In genomic region chr3:155753038-155753647, GRCh38 we compare ENCODE assay signal across 8 cellular contexts.
A peak's percentile ranks its signal among the peaks of the same experiment; 100 is the strongest.
DNase-seq lines count a peak whose midpoint lies in the region; ATAC-seq and FAIRE-seq lines count a peak whose summit lies in the region.

No MANE protein-coding gene starts in this region.

- DNase-seq in DMS153 (lab: John Stamatoyannopoulos, UW) (peak; percentile 6), DMS153 treated with DMSO at 0.1 percent for 48 hours (lab: John Stamatoyannopoulos, UW; ENCODE audit: unreplicated experiment) (no peak), RCC 7860 (ENCODE audit: low spot score) (peak; percentile 39), glomerular visceral epithelial cell (ENCODE audit: extremely low spot score) (peak; percentile 23), cerebellar nuclear complex (lab: John Stamatoyannopoulos, UW) (no peak)

- ATAC-seq in HG03565 (IDR thresholded peaks at IDR 0.05; ENCODE audit: unreplicated experiment) (peak; percentile 57), HG02763 (IDR thresholded peaks at IDR 0.05; ENCODE audit: unreplicated experiment) (no peak), GM21825 (IDR thresholded peaks at IDR 0.05; ENCODE audit: unreplicated experiment) (no peak)

- FAIRE-seq in RCC 7860 (lab: Jason Lieb, UNC) = peak; percentile 58

Comparison
In these comparisons a context has a peak if more than half of its experiments do, and no peak if none do; other contexts are left out.
1. DNase-seq: peak in DMS153 (single experiment), RCC 7860 (single experiment) and glomerular visceral epithelial cell (single experiment); none in DMS153 treated with DMSO at 0.1 percent for 48 hours (single experiment) and cerebellar nuclear complex (0 of 2).